In the genomic region with DNA sequence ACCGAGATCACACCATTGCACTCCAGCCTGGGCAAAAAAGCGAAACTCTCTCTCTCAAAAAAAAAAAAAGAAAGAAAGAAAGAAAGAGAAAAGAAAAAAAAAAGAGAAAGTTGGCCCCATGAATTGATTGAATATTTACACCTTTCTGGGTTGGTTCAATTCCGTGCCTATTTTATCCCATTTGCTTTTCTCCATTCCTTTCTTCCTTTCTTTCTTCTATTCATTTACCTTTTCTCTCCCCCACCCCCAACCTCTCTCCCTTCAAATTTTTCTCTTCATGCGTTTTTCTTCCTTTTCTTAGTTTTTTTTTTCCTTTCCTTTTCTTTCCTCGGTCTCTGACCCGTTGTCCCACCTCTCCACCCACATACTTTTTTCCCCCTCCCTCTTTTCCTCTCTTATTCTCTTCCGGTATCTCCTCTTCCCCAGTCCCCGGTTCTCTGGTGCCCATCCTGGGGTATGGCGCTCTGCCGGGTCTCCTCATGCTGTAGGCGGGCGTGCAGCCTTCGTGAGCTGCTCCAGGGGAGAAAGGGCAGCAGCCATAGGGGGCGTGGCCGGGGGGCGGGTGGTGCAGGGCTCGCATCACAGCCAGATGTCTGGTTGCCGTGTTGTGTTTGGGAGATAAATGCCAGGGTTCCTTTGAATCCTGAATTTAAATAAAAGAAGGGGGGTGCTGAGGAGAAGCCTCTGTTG, we compare ENCODE assay signal across 8 cellular contexts. TPM values are rescaled to one million over a fixed set of nuclear protein-coding genes. Genes with fewer than 3 reads are reported as not detected.
DNase-seq lines count a peak whose midpoint lies in the region; ATAC-seq and TF ChIP-seq lines count a peak whose summit lies in the region.

No MANE protein-coding gene starts in this region.

- H3K27me3 Mint-ChIP-seq in brain = peaks cover 53% of the 10 kb centered on the region

- peak overlapping the region in 4 of 5 experiments; percentile 32 to 67 (median 56) for H3K4me3 Mint-ChIP-seq in brain

- TF ChIP-seq CTCF in AG09309 (IDR thresholded peaks at IDR 0.05; ENCODE audit: control insufficient read depth, insufficient read depth, low read depth, low read length, missing control alignments) (no peak), HEK293 (tag by site-specific recombination; IDR thresholded peaks at IDR 0.05) (no peak), brain (conservative IDR thresholded peaks at IDR 0.05) (no peak)

- CTCF ChIA-PET in HEK293 (lab: Yijun Ruan, JAX) = interaction anchor here (1.0 to 18.0 kb wide), 7 partner anchors 9 to 87 kb away, joined by 3 to 487 read pairs (median 4); a partner anchor contains a TSS

- H3K27ac ChIP-seq in HEK293 (ENCODE audit: extremely low read depth, low read depth, low read length) (no peak overlapping the region), muscle layer of colon (ENCODE audit: low read depth, low read length) (peak overlapping the region; percentile 68)

- DNase-seq in AG09309 (ENCODE audit: low read depth) = no peak
- DNase-seq in NOMO-1 (lab: John Stamatoyannopoulos, UW; ENCODE audit: unreplicated experiment in 2 of 2) = no peak

- H3K36me3 ChIP-seq in HEK293 (ENCODE audit: control insufficient read depth in 2 of 2, insufficient read depth in 1 of 2, low read length in 2 of 2) (no peaks in the 10 kb centered on the region), muscle layer of colon (ENCODE audit: insufficient read depth, low read length) (no peaks in the 10 kb centered on the region)

- H3K9me3 ChIP-seq in HEK293 (ENCODE audit: control insufficient read depth, insufficient read depth, low read depth, low read length) (no peaks in the 10 kb centered on the region), muscle layer of colon (ENCODE audit: low read length) (no peaks in the 10 kb centered on the region)

- H3K4me1 ChIP-seq in HEK293 (ENCODE audit: control insufficient read depth, insufficient read depth, low read length) (peaks cover 3% of the 10 kb centered on the region; the same call in 1 of the 2 replicates), muscle layer of colon (ENCODE audit: insufficient read depth, low read length) (peaks cover 94% of the 10 kb centered on the region)

- H3K27me3 ChIP-seq in muscle layer of colon (ENCODE audit: control insufficient read depth in 1 of 2, insufficient read depth in 2 of 2, low read length in 2 of 2) = no peaks in the 10 kb centered on the region

- no peaks in the 10 kb centered on the region for H3K9me3 Mint-ChIP-seq in brain

- H3K4me3 ChIP-seq in AG09309 (ENCODE audit: control insufficient read depth, low read depth, low read length) (peak overlapping the region; percentile 17), HEK293 (ENCODE audit: low read depth, low read length) (no peak overlapping the region), muscle layer of colon (ENCODE audit: low read depth in 1 of 2, low read length in 2 of 2) (peak overlapping the region; percentile 29 to 33)

- peak overlapping the region; percentile 25 for H3K9ac ChIP-seq in muscle layer of colon (ENCODE audit: low read length)

- POLR2A ChIA-PET in HEK293 (lab: Yijun Ruan, JAX) = interaction anchor here (0.6 kb wide), 1 partner anchor 178 kb away, joined by 3 read pairs; no protein-coding TSS in a partner anchor

- H3K27ac Mint-ChIP-seq in brain = peak overlapping the region in 3 of 5 experiments; percentile 86 to 98 (median 94)

- ATAC-seq in HG02970 (IDR thresholded peaks at IDR 0.05; ENCODE audit: low FRiP score, unreplicated experiment) (no peak), HG03565 (IDR thresholded peaks at IDR 0.05; ENCODE audit: unreplicated experiment) (no peak), HG02852 (IDR thresholded peaks at IDR 0.05; ENCODE audit: unreplicated experiment) (no peak)

- H3K4me1 Mint-ChIP-seq in brain = peaks cover 77% of the 10 kb centered on the region

- no peaks in the 10 kb centered on the region for H3K36me3 Mint-ChIP-seq in brain

TF ChIP-seq in HEK293, 187 proteins besides CTCF, POLR2A, EP300 and RAD21:
- TF ChIP-seq ZNF366 (tag by site-specific recombination; conservative IDR thresholded peaks at IDR 0.05) (peak; percentile 65), ZNF837 (tag by site-specific recombination; IDR thresholded peaks at IDR 0.05) (no peak), ZSCAN23 (tag by site-specific recombination; IDR thresholded peaks at IDR 0.05) (no peak), EGR2 (tag by site-specific recombination; IDR thresholded peaks at IDR 0.05; ENCODE audit: low read depth) (peak; percentile 43; the same call in 1 of the 2 replicates), ZFHX2 (tag by site-specific recombination; conservative IDR thresholded peaks at IDR 0.05) (peak; percentile 60; the same call in 1 of the 2 replicates), REPIN1 (tag by site-specific recombination; IDR thresholded peaks at IDR 0.05; ENCODE audit: low read depth) (no peak), ZNF433 (tag by site-specific recombination; IDR thresholded peaks at IDR 0.05; ENCODE audit: low read depth) (no peak), ZFP69B (tag by site-specific recombination; IDR thresholded peaks at IDR 0.05) (no peak), SP3 (tag by site-specific recombination; IDR thresholded peaks at IDR 0.05) (no peak), ZNF426 (tag by site-specific recombination; IDR thresholded peaks at IDR 0.05) (no peak), ZNF24 (tag by site-specific recombination; IDR thresholded peaks at IDR 0.05) (no peak), HOXD13 (CRISPR knock-in tag; IDR thresholded peaks at IDR 0.05; ENCODE audit: borderline replicate concordance) (no peak), SP2 (tag by site-specific recombination; IDR thresholded peaks at IDR 0.05) (0 out of 2 replicates have a peak, but pooled peaks have one; percentile 19), ZNF626 (tag by site-specific recombination; IDR thresholded peaks at IDR 0.05) (no peak), KLF9 (tag by site-specific recombination; IDR thresholded peaks at IDR 0.05; ENCODE audit: low read depth) (peak; percentile 62; the same call in 1 of the 2 replicates), ZNF175 (tag by site-specific recombination; IDR thresholded peaks at IDR 0.05) (no peak), PRDM1 (tag by site-specific recombination; IDR thresholded peaks at IDR 0.05) (peak; percentile 94), ZNF19 (tag by site-specific recombination; IDR thresholded peaks at IDR 0.05; ENCODE audit: low read depth) (no peak), ZNF155 (tag by site-specific recombination; IDR thresholded peaks at IDR 0.05) (no peak), YY1 (tag by site-specific recombination; IDR thresholded peaks at IDR 0.05) (no peak)
- TF ChIP-seq, protein P1, sequence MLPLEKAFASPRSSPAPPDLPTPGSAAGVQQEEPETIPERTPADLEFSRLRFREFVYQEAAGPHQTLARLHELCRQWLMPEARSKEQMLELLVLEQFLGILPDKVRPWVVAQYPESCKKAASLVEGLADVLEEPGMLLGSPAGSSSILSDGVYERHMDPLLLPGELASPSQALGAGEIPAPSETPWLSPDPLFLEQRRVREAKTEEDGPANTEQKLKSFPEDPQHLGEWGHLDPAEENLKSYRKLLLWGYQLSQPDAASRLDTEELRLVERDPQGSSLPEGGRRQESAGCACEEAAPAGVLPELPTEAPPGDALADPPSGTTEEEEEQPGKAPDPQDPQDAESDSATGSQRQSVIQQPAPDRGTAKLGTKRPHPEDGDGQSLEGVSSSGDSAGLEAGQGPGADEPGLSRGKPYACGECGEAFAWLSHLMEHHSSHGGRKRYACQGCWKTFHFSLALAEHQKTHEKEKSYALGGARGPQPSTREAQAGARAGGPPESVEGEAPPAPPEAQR (tag by site-specific recombination; IDR thresholded peaks at IDR 0.05) = no peak
- TF ChIP-seq, protein P2, sequence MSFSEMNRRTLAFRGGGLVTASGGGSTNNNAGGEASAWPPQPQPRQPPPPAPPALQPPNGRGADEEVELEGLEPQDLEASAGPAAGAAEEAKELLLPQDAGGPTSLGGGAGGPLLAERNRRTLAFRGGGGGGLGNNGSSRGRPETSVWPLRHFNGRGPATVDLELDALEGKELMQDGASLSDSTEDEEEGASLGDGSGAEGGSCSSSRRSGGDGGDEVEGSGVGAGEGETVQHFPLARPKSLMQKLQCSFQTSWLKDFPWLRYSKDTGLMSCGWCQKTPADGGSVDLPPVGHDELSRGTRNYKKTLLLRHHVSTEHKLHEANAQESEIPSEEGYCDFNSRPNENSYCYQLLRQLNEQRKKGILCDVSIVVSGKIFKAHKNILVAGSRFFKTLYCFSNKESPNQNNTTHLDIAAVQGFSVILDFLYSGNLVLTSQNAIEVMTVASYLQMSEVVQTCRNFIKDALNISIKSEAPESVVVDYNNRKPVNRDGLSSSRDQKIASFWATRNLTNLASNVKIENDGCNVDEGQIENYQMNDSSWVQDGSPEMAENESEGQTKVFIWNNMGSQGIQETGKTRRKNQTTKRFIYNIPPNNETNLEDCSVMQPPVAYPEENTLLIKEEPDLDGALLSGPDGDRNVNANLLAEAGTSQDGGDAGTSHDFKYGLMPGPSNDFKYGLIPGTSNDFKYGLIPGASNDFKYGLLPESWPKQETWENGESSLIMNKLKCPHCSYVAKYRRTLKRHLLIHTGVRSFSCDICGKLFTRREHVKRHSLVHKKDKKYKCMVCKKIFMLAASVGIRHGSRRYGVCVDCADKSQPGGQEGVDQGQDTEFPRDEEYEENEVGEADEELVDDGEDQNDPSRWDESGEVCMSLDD (tag by site-specific recombination; IDR thresholded peaks at IDR 0.05) = no peak

RNA-seq across cellular contexts. Expression of a gene that starts 5.3 kb away (rescaled TPM):
- 11.2 TPM for polyA plus RNA-seq in brain (ENCODE audit: insufficient read depth, low read depth, low replicate concordance)

RNA-seq across cellular contexts. Expression of a gene that starts 40.9 kb away (rescaled TPM):
- 1.6 TPM for polyA plus RNA-seq in brain (ENCODE audit: insufficient read depth, low read depth, low replicate concordance)

RNA-seq across cellular contexts. Expression of a gene that starts 56.3 kb away (rescaled TPM):
- 53.1 TPM for polyA plus RNA-seq in brain (ENCODE audit: insufficient read depth, low read depth, low replicate concordance)
